ENCODE assay signal across 1 cellular context in the genomic region with DNA sequence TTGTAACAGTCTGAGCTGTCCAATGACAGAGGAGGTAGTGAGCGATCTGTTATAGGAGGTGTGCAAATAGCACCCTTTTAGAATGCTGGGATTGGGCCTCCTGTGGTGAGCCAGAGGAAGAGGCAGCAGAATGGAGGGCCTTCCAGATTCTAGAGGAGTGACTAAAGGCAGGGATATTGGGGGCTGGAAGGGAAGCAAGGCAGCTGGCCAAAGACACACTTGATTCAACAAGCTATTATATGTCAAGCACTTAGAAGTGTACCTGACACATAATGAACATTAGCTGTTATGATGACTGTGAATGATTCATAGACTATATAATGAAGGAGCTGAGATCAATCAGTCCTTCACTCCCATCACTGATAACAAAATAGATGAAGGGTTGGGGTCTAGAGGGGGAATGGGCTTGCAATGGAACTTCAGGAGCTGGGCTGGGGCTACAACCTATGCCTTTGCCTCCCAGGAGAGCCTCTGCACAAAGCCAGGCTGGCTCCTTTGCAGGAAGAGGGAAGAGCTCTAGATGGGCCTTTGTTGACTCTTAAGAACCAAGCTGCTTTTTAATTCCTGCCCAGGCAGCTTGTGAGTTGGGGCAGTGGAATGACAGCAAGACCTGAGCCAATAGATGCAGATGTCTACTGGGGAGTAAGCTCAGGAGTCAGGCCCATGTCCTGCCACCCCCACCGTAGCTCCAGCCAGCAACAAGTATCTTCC.
TF ChIP-seq lines count a peak whose summit lies in the region.

No MANE protein-coding gene starts in this region.

TF ChIP-seq in IMR-90, 13 proteins besides CTCF, POLR2A, EP300 and RAD21 (continued from another document):
- TF ChIP-seq, protein P1, sequence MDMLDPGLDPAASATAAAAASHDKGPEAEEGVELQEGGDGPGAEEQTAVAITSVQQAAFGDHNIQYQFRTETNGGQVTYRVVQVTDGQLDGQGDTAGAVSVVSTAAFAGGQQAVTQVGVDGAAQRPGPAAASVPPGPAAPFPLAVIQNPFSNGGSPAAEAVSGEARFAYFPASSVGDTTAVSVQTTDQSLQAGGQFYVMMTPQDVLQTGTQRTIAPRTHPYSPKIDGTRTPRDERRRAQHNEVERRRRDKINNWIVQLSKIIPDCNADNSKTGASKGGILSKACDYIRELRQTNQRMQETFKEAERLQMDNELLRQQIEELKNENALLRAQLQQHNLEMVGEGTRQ (IDR thresholded peaks at IDR 0.05; ENCODE audit: low read depth, low read length) = no peak
- no peak for TF ChIP-seq MXI1 (IDR thresholded peaks at IDR 0.05; ENCODE audit: borderline replicate concordance, low read depth, low read length)
- no peak for TF ChIP-seq MAZ (IDR thresholded peaks at IDR 0.05; ENCODE audit: borderline replicate concordance, low read depth, low read length)
- TF ChIP-seq MAFK (IDR thresholded peaks at IDR 0.05; ENCODE audit: low read depth, low read length) = no peak
- TF ChIP-seq SMC3 (IDR thresholded peaks at IDR 0.05; ENCODE audit: low read depth, low read length) = no peak
- no peak for TF ChIP-seq NFE2L2 (IDR thresholded peaks at IDR 0.05; ENCODE audit: low read depth, low read length)
